In the genomic region with DNA sequence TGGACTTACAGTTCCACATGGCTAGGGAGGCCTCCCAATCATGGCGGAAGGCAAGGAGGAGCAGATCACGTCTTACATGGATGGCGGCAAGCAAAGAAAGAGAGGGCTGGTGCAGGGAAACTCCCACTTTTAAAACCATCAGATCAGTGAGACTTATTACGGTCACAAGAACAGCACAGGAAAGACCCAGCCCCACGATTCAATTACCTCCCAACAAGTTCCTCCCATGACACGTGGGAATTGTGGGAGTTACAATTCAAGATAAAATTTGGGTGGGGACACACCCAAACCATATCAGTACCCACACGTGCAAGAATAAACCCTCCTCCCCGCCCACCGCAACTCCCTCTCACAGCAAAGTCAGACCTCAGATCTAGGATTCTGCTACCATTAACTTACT, we compare ENCODE assay signal across 21 cellular contexts.
"Had no signal": no experiment of that assay in that cellular context is flagged by ENCODE, and none has a peak within 500 bp of the region (broad histone marks: within the 10 kb centered on the region; RNA-seq: fewer than 3 reads in every experiment).

No MANE protein-coding gene starts in this region.

- ATAC-seq: activated CD4-positive, alpha-beta T cell treated with anti-CD3 and anti-CD28 coated beads for 36 hours; activated T-helper 17 cell treated with anti-CD3 and anti-CD28 coated beads, Interleukin-2, amount 50 U/mL, for 72 hours; SK-N-SH treated with all-trans-retinoic acid at 6 μM for 48 hours; stimulated activated naive CD8-positive, alpha-beta T cell treated with anti-CD3 and anti-CD28 coated beads, Interleukin-15, amount 100 ng/mL, for 72 hours; T-cell; upper lobe of right lung had no signal

- H3K4me3 ChIP-seq: cardiac muscle cell, dorsolateral prefrontal cortex, left ventricle myocardium inferior, testis, upper lobe of right lung had no signal

- H3K27ac ChIP-seq: cardiac muscle cell, dorsolateral prefrontal cortex, left ventricle myocardium inferior, testis, upper lobe of right lung, WERI-Rb-1 had no signal

- H3K27me3 ChIP-seq: dorsolateral prefrontal cortex, testis, upper lobe of right lung had no signal

- H3K9me3 ChIP-seq: left ventricle myocardium inferior, testis, upper lobe of right lung had no signal

- DNase-seq: activated CD4-positive, alpha-beta memory T cell treated with anti-CD3 and anti-CD28 coated beads for 36 hours; activated CD4-positive, alpha-beta T cell treated with anti-CD3 and anti-CD28 coated beads for 36 hours; activated naive CD4-positive, alpha-beta T cell; activated naive CD8-positive, alpha-beta T cell treated with anti-CD3 and anti-CD28 coated beads for 36 hours; activated T-cell treated with anti-CD3 and anti-CD28 coated beads for 4 hours; amniotic stem cell; left ventricle myocardium inferior; occipital lobe; posterior cingulate gyrus; stimulated activated CD4-positive, alpha-beta T cell treated with anti-CD3 and anti-CD28 coated beads, Interleukin-12 subunit alpha, Interleukin-12 subunit beta, amount 100 ng/mL, for 4 hours; stimulated activated CD4-positive, alpha-beta T cell treated with anti-CD3 and anti-CD28 coated beads, Interleukin-2, amount 100 ng/mL, for 24 hours; T1000; testis; upper lobe of right lung; WERI-Rb-1 had no signal

- H3K36me3 ChIP-seq: cardiac muscle cell, WERI-Rb-1 had no signal
